ENCODE assay signal across 2 cellular contexts in the genomic region with DNA sequence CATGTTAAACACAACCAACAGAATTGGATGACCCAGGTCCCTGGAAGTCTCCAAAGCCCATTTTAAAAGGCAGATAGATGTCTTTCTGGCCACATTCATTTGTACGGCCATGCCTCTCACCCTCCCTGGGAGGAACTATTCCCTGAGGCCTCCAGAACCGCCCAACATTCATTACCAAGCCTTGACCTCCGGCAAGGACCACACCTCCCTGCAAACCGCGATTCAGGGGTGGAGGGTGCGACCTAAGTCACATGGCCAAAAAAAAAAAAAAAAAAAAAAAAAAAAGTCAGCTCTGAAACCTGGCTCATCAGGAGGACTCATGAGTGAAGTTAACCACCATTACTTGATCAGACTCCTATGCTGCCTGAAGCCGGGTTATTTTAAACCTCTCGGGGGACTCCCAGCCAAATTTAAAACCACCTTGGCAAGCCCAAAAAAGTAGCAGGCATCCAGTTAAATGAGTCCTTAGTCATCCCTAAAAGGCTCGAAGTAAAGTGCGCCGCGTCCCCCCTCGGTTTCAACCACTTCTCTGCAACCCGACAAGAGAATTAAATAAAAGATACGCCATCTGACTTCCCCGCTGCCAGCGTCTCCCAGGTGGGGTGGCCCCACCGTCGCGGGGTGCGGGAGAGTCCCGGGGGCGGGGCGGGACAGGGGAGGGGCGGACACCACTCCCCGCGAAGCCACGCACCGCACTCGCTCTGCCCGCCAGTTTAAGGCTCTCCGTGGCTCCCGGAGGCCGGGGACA.
A peak's percentile ranks its signal among the peaks of the same experiment; 100 is the strongest.
TF ChIP-seq lines count a peak whose summit lies in the region.

No MANE protein-coding gene starts in this region.

TF ChIP-seq in IMR-90, 13 proteins besides CTCF, POLR2A, EP300 and RAD21 (continued from another document):
- TF ChIP-seq, protein P1, sequence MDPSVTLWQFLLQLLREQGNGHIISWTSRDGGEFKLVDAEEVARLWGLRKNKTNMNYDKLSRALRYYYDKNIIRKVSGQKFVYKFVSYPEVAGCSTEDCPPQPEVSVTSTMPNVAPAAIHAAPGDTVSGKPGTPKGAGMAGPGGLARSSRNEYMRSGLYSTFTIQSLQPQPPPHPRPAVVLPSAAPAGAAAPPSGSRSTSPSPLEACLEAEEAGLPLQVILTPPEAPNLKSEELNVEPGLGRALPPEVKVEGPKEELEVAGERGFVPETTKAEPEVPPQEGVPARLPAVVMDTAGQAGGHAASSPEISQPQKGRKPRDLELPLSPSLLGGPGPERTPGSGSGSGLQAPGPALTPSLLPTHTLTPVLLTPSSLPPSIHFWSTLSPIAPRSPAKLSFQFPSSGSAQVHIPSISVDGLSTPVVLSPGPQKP (IDR thresholded peaks at IDR 0.05; ENCODE audit: borderline replicate concordance, low read depth, low read length) = no peak
- TF ChIP-seq MXI1 (IDR thresholded peaks at IDR 0.05; ENCODE audit: borderline replicate concordance, low read depth, low read length) (no peak), RCOR1 (IDR thresholded peaks at IDR 0.05; ENCODE audit: insufficient replicate concordance, low read length) (no peak), SMC3 (IDR thresholded peaks at IDR 0.05; ENCODE audit: low read depth, low read length) (0 out of 2 replicates have a peak, but pooled peaks have one; percentile 5), RFX5 (IDR thresholded peaks at IDR 0.05; ENCODE audit: low read depth, low read length) (no peak)
- TF ChIP-seq, protein P2, sequence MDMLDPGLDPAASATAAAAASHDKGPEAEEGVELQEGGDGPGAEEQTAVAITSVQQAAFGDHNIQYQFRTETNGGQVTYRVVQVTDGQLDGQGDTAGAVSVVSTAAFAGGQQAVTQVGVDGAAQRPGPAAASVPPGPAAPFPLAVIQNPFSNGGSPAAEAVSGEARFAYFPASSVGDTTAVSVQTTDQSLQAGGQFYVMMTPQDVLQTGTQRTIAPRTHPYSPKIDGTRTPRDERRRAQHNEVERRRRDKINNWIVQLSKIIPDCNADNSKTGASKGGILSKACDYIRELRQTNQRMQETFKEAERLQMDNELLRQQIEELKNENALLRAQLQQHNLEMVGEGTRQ (IDR thresholded peaks at IDR 0.05; ENCODE audit: low read depth, low read length) = peak; percentile 75

TF ChIP-seq in liver, 16 proteins besides CTCF, POLR2A, EP300 and RAD21 (continued from another document):
- TF ChIP-seq, protein P3, sequence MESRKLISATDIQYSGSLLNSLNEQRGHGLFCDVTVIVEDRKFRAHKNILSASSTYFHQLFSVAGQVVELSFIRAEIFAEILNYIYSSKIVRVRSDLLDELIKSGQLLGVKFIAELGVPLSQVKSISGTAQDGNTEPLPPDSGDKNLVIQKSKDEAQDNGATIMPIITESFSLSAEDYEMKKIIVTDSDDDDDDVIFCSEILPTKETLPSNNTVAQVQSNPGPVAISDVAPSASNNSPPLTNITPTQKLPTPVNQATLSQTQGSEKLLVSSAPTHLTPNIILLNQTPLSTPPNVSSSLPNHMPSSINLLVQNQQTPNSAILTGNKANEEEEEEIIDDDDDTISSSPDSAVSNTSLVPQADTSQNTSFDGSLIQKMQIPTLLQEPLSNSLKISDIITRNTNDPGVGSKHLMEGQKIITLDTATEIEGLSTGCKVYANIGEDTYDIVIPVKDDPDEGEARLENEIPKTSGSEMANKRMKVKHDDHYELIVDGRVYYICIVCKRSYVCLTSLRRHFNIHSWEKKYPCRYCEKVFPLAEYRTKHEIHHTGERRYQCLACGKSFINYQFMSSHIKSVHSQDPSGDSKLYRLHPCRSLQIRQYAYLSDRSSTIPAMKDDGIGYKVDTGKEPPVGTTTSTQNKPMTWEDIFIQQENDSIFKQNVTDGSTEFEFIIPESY (IDR thresholded peaks at IDR 0.05) = no peak
- TF ChIP-seq EGR1 (IDR thresholded peaks at IDR 0.05; ENCODE audit: low read depth in 2 of 2) = peak in 1 of 2 donors; percentile 23
- no peak for TF ChIP-seq SP1 (IDR thresholded peaks at IDR 0.05)
- no peak for TF ChIP-seq GABPA (IDR thresholded peaks at IDR 0.05 in 1 of 2, conservative IDR thresholded peaks at IDR 0.05 in 1 of 2)
- TF ChIP-seq, protein P4, sequence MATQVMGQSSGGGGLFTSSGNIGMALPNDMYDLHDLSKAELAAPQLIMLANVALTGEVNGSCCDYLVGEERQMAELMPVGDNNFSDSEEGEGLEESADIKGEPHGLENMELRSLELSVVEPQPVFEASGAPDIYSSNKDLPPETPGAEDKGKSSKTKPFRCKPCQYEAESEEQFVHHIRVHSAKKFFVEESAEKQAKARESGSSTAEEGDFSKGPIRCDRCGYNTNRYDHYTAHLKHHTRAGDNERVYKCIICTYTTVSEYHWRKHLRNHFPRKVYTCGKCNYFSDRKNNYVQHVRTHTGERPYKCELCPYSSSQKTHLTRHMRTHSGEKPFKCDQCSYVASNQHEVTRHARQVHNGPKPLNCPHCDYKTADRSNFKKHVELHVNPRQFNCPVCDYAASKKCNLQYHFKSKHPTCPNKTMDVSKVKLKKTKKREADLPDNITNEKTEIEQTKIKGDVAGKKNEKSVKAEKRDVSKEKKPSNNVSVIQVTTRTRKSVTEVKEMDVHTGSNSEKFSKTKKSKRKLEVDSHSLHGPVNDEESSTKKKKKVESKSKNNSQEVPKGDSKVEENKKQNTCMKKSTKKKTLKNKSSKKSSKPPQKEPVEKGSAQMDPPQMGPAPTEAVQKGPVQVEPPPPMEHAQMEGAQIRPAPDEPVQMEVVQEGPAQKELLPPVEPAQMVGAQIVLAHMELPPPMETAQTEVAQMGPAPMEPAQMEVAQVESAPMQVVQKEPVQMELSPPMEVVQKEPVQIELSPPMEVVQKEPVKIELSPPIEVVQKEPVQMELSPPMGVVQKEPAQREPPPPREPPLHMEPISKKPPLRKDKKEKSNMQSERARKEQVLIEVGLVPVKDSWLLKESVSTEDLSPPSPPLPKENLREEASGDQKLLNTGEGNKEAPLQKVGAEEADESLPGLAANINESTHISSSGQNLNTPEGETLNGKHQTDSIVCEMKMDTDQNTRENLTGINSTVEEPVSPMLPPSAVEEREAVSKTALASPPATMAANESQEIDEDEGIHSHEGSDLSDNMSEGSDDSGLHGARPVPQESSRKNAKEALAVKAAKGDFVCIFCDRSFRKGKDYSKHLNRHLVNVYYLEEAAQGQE (IDR thresholded peaks at IDR 0.05) = peak; percentile 36
- TF ChIP-seq NR2F2 (IDR thresholded peaks at IDR 0.05) = peak; percentile 70
- TF ChIP-seq HNF4A (conservative IDR thresholded peaks at IDR 0.05) = no peak
- TF ChIP-seq FOXA1 (IDR thresholded peaks at IDR 0.05) = no peak
- TF ChIP-seq YY1 (IDR thresholded peaks at IDR 0.05) = peak; percentile 76
- no peak for TF ChIP-seq HNF4G (IDR thresholded peaks at IDR 0.05)
- TF ChIP-seq, protein P5, sequence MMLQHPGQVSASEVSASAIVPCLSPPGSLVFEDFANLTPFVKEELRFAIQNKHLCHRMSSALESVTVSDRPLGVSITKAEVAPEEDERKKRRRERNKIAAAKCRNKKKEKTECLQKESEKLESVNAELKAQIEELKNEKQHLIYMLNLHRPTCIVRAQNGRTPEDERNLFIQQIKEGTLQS (IDR thresholded peaks at IDR 0.05) = no peak
- peak; percentile 74 for TF ChIP-seq TAF1 (conservative IDR thresholded peaks at IDR 0.05)
- TF ChIP-seq, protein P6, sequence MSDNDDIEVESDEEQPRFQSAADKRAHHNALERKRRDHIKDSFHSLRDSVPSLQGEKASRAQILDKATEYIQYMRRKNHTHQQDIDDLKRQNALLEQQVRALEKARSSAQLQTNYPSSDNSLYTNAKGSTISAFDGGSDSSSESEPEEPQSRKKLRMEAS (IDR thresholded peaks at IDR 0.05) = peak; percentile 43
- peak; percentile 35 to 61 for TF ChIP-seq RXRA (IDR thresholded peaks at IDR 0.05)
